24 cellular contexts compared by ENCODE assay signal in the genomic region with DNA sequence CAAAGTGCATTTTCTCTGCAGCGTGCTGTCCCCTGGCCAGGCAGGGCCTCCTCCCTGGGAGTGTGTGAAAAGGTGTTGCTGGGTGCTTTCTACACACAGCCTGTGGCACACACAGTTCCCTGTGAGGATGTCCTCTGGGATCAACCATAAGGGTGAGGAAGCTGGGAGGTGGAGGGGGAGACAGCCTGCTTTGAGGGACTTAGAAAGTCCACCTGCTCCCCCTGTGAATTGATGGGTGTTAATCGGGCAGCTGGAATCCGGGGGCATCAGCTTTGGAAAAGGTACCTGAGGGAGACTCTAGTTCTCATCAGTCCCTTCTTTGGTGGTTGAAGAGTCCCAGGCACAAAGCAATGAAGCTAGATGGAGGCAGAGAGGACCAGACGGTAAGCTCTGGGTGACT. TPM values are rescaled to one million over a fixed set of nuclear protein-coding genes. Genes with fewer than 3 reads are reported as not detected.
A peak's percentile ranks its signal among the peaks of the same experiment; 100 is the strongest.
DNase-seq lines count a peak whose midpoint lies in the region; ATAC-seq, FAIRE-seq and TF ChIP-seq lines count a peak whose summit lies in the region.
"Had no signal": no experiment of that assay in that cellular context is flagged by ENCODE, and none has a peak within 500 bp of the region (broad histone marks: within the 10 kb centered on the region; RNA-seq: fewer than 3 reads in every experiment).

No MANE protein-coding gene starts in this region.

- no peak for DNase-seq in activated naive CD4-positive, alpha-beta T cell treated with anti-CD3 and anti-CD28 coated beads, Interleukin-2, amount 10 ng/mL, durations not matched to agents 7 days and 5 days
- DNase-seq in bronchial epithelial cell (ENCODE audit: low read depth) (no peak), neural crest cell (ENCODE audit: low read depth, low spot score) (no peak), AG08396 (ENCODE audit: low spot score) (no peak), left colon (no peak)
- DNase-seq: 8988T, ACHN, COR-L47, DMS153, DMS79 treated with DMSO at 0.1 percent for 48 hours, EL, GM23248, H7 had no signal

- H3K36me3 ChIP-seq in bronchial epithelial cell (ENCODE audit: control insufficient read depth, insufficient read depth, low read length): no peaks in the 10 kb centered on the region

- H3K4me3 ChIP-seq in bronchial epithelial cell (ENCODE audit: low read depth, low read length): no peak overlapping the region
- H3K4me3 ChIP-seq: GM23248 had no signal

- H3K27ac Mint-ChIP-seq in activated naive CD4-positive, alpha-beta T cell treated with anti-CD3 and anti-CD28 coated beads, Interleukin-2, amount 50 U/mL, for 24 hours: peak overlapping the region; percentile 23
- H3K27ac Mint-ChIP-seq in activated naive CD4-positive, alpha-beta T cell treated with anti-CD3 and anti-CD28 coated beads, Interleukin-2, amount 10 ng/mL, durations not matched to agents 7 days and 5 days: no peak overlapping the region
- H3K27ac Mint-ChIP-seq in neural crest cell (ENCODE audit: unreplicated experiment): peak overlapping the region; percentile 78
- H3K27ac Mint-ChIP-seq: B cell; CD14-positive monocyte; CD8-positive, alpha-beta T cell had no signal

- peaks cover 3% of the 10 kb centered on the region for H3K27me3 ChIP-seq in bronchial epithelial cell (ENCODE audit: control insufficient read depth, insufficient read depth, low read length)

- CTCF ChIA-PET in activated naive CD4-positive, alpha-beta T cell treated with anti-CD3 and anti-CD28 coated beads, Interleukin-2, amount 10 ng/mL, durations not matched to agents 7 days and 5 days (lab: Charles Lee): interaction anchor here (1.4 kb wide), 1 partner anchor 12 kb away, joined by 3 read pairs; no protein-coding TSS in a partner anchor

- H3K27me3 Mint-ChIP-seq in activated naive CD4-positive, alpha-beta T cell treated with anti-CD3 and anti-CD28 coated beads, Interleukin-2, amount 50 U/mL, for 24 hours: no peaks in the 10 kb centered on the region
- H3K27me3 Mint-ChIP-seq in activated naive CD4-positive, alpha-beta T cell treated with anti-CD3 and anti-CD28 coated beads, Interleukin-2, amount 10 ng/mL, durations not matched to agents 7 days and 5 days: peaks cover 3% of the 10 kb centered on the region
- peaks cover 15% of the 10 kb centered on the region for H3K27me3 Mint-ChIP-seq in neural crest cell (ENCODE audit: low read depth)
- H3K27me3 Mint-ChIP-seq: B cell, IgD-negative memory B cell had no signal

- H3K4me3 Mint-ChIP-seq in activated naive CD4-positive, alpha-beta T cell treated with anti-CD3 and anti-CD28 coated beads, Interleukin-2, amount 50 U/mL, for 24 hours: no peak overlapping the region
- H3K4me3 Mint-ChIP-seq in activated naive CD4-positive, alpha-beta T cell treated with anti-CD3 and anti-CD28 coated beads, Interleukin-2, amount 10 ng/mL, durations not matched to agents 7 days and 5 days: no peak overlapping the region
- H3K4me3 Mint-ChIP-seq in neural crest cell: no peak overlapping the region
- H3K4me3 Mint-ChIP-seq: B cell; CD14-positive monocyte; CD8-positive, alpha-beta T cell; IgD-negative memory B cell had no signal

- peak; percentile 23 for FAIRE-seq in bronchial epithelial cell (lab: Jason Lieb, UNC)
- FAIRE-seq: D721Med, G401.6, GM12891, GM19239 had no signal

- intact Hi-C loops in left colon (cut with DNase I, micrococcal nuclease): no loop called here

- no peaks in the 10 kb centered on the region for H3K36me3 Mint-ChIP-seq in activated naive CD4-positive, alpha-beta T cell treated with anti-CD3 and anti-CD28 coated beads, Interleukin-2, amount 50 U/mL, for 24 hours
- H3K36me3 Mint-ChIP-seq in activated naive CD4-positive, alpha-beta T cell treated with anti-CD3 and anti-CD28 coated beads, Interleukin-2, amount 10 ng/mL, durations not matched to agents 7 days and 5 days: no peaks in the 10 kb centered on the region
- H3K36me3 Mint-ChIP-seq in neural crest cell (ENCODE audit: low read depth): peaks cover 3% of the 10 kb centered on the region
- H3K36me3 Mint-ChIP-seq: CD8-positive, alpha-beta T cell; IgD-negative memory B cell had no signal

- no peaks in the 10 kb centered on the region for H3K4me1 Mint-ChIP-seq in activated naive CD4-positive, alpha-beta T cell treated with anti-CD3 and anti-CD28 coated beads, Interleukin-2, amount 50 U/mL, for 24 hours
- H3K4me1 Mint-ChIP-seq in activated naive CD4-positive, alpha-beta T cell treated with anti-CD3 and anti-CD28 coated beads, Interleukin-2, amount 10 ng/mL, durations not matched to agents 7 days and 5 days: no peaks in the 10 kb centered on the region
- H3K4me1 Mint-ChIP-seq in neural crest cell: peaks cover 19% of the 10 kb centered on the region
- H3K4me1 Mint-ChIP-seq: B cell had no signal

- no peaks in the 10 kb centered on the region for H3K9me3 Mint-ChIP-seq in activated naive CD4-positive, alpha-beta T cell treated with anti-CD3 and anti-CD28 coated beads, Interleukin-2, amount 50 U/mL, for 24 hours
- H3K9me3 Mint-ChIP-seq in activated naive CD4-positive, alpha-beta T cell treated with anti-CD3 and anti-CD28 coated beads, Interleukin-2, amount 10 ng/mL, durations not matched to agents 7 days and 5 days: no peaks in the 10 kb centered on the region
- no peaks in the 10 kb centered on the region for H3K9me3 Mint-ChIP-seq in neural crest cell
- H3K9me3 Mint-ChIP-seq: CD8-positive, alpha-beta T cell; IgD-negative memory B cell had no signal

- ATAC-seq in GM18861 (IDR thresholded peaks at IDR 0.05; ENCODE audit: unreplicated experiment) (no peak), GM21529 (IDR thresholded peaks at IDR 0.05; ENCODE audit: unreplicated experiment) (no peak), left colon (no peak)
- ATAC-seq: CD8-positive, alpha-beta T cell had no signal

- TF ChIP-seq CTCF in bronchial epithelial cell (IDR thresholded peaks at IDR 0.05; ENCODE audit: insufficient read depth, low read length, severe bottlenecking) (no peak), neural crest cell (conservative IDR thresholded peaks at IDR 0.05) (no peak)

RNA-seq across cellular contexts. Expression of gene LHX4, which starts 35.8 kb away (rescaled TPM):
- total RNA-seq in bronchial epithelial cell (under 0.01 TPM in 2 replicates), neural crest cell (0.91 and 0.96 TPM in 2 replicates), left colon (1 to 10 TPM in 1 of 2 donors, under 1 TPM in 1; 0.58 to 1.7 TPM)
- total RNA-seq: B cell, GM23248 had no signal
